ENCODE assay signal across 8 cellular contexts in genomic region chr10:484441-484924, GRCh38.
DNase-seq lines count a peak whose midpoint lies in the region; ATAC-seq and TF ChIP-seq lines count a peak whose summit lies in the region.

No MANE protein-coding gene starts in this region.

- H3K36me3 ChIP-seq in neutrophil: no peaks in the 10 kb centered on the region

- CTCF ChIA-PET in GM10248 (lab: Yijun Ruan, JAX): no interaction called here

- H3K4me1 ChIP-seq in neutrophil (ENCODE audit: control insufficient read depth in 1 of 2, insufficient read depth in 1 of 2, low read depth in 1 of 2, low read length in 1 of 2): peaks cover 0 to 5% of the 10 kb centered on the region in 2 experiments

- peaks cover 28% of the 10 kb centered on the region for H3K27me3 ChIP-seq in neutrophil

- TF ChIP-seq CTCF in GM10248 (IDR thresholded peaks at IDR 0.05; ENCODE audit: control extremely low read depth, extremely low read depth, low read depth, missing control alignments): no peak
- TF ChIP-seq CTCF in neutrophil (IDR thresholded peaks at IDR 0.05): no peak

- ATAC-seq in HG03280 (IDR thresholded peaks at IDR 0.05; ENCODE audit: unreplicated experiment): peak; percentile 60
- peak; percentile 46 for ATAC-seq in esophagus mucosa

- POLR2A ChIA-PET in GM10248 (lab: Yijun Ruan, JAX): no interaction called here

- no peaks in the 10 kb centered on the region for H3K9me3 ChIP-seq in neutrophil

- peak; percentile 43 for DNase-seq in GM10248 (ENCODE audit: extremely low spot score)
- peak; percentile 13 to 17 for DNase-seq in activated CD4-positive, alpha-beta T cell treated with anti-CD3 and anti-CD28 coated beads, Interleukin-2, amount 50 U/mL, for 4 hours
- DNase-seq in SIG-M5 (lab: John Stamatoyannopoulos, UW): no peak
- DNase-seq in RKO (ENCODE audit: low spot score): no peak
- DNase-seq in mucosa of gallbladder (ENCODE audit: low spot score): no peak

- H3K27ac ChIP-seq in neutrophil: no peak overlapping the region

- peak overlapping the region; percentile 35 to 44 for H3K4me3 ChIP-seq in neutrophil (ENCODE audit: low read depth in 1 of 2, low read length in 1 of 2)

Comparison
In these comparisons a context has a peak if more than half of its experiments do, and no peak if none do; other contexts are left out.
1. DNase-seq: peak in GM10248 (single experiment) and activated CD4-positive, alpha-beta T cell treated with anti-CD3 and anti-CD28 coated beads, Interleukin-2, amount 50 U/mL, for 4 hours (2 of 2); none in SIG-M5 (single experiment), RKO (single experiment) and mucosa of gallbladder (single experiment).